1 cellular context compared by ENCODE assay signal in genomic region chr12:131850856-131851559, GRCh38.
TF ChIP-seq lines count a peak whose summit lies in the region.

No MANE protein-coding gene starts in this region.

TF ChIP-seq in HepG2, 621 proteins besides CTCF, POLR2A, EP300 and RAD21 (continued from another document and continues in another):
- TF ChIP-seq ZNF362 (CRISPR knock-in tag; IDR thresholded peaks at IDR 0.05; ENCODE audit: borderline replicate concordance): no peak
- no peak for TF ChIP-seq SMARCC2 (IDR thresholded peaks at IDR 0.05)
- no peak for TF ChIP-seq KMT2B (CRISPR knock-in tag; IDR thresholded peaks at IDR 0.05)
- peak; percentile 65; the same call in 1 of the 2 replicates for TF ChIP-seq ZNF768 (CRISPR knock-in tag; IDR thresholded peaks at IDR 0.05)
- TF ChIP-seq ZNF280B (CRISPR knock-in tag; IDR thresholded peaks at IDR 0.05; ENCODE audit: borderline replicate concordance): no peak
- no peak for TF ChIP-seq HNF4A (CRISPR knock-in tag; IDR thresholded peaks at IDR 0.05)
- no peak for TF ChIP-seq CBFB (CRISPR knock-in tag; IDR thresholded peaks at IDR 0.05)
- no peak for TF ChIP-seq IKZF1 (IDR thresholded peaks at IDR 0.05)
- TF ChIP-seq ZNF574 (CRISPR knock-in tag; IDR thresholded peaks at IDR 0.05): no peak
- TF ChIP-seq ZNF878 (CRISPR knock-in tag; IDR thresholded peaks at IDR 0.05): no peak
- no peak for TF ChIP-seq E2F2 (CRISPR knock-in tag; IDR thresholded peaks at IDR 0.05; ENCODE audit: borderline replicate concordance)
- peak; percentile 44; the same call in 1 of the 2 replicates for TF ChIP-seq SP4 (CRISPR knock-in tag; IDR thresholded peaks at IDR 0.05)
- TF ChIP-seq HNRNPH1 (optimal IDR thresholded peaks at IDR 0.05; ENCODE audit: low read depth, low read length): no peak
- TF ChIP-seq HNF4G (IDR thresholded peaks at IDR 0.05; ENCODE audit: borderline replicate concordance, low read depth, low read length): no peak
- no peak for TF ChIP-seq HNF4G (CRISPR knock-in tag; IDR thresholded peaks at IDR 0.05; ENCODE audit: borderline replicate concordance, low read depth)
- TF ChIP-seq GPN1 (CRISPR knock-in tag; IDR thresholded peaks at IDR 0.05; ENCODE audit: borderline replicate concordance): no peak
- TF ChIP-seq HNRNPLL (IDR thresholded peaks at IDR 0.05; ENCODE audit: low read depth, low read length, poor library complexity, severe bottlenecking): no peak
- no peak for TF ChIP-seq ZNF790 (CRISPR knock-in tag; IDR thresholded peaks at IDR 0.05; ENCODE audit: borderline replicate concordance)
- TF ChIP-seq ZNF691 (CRISPR knock-in tag; IDR thresholded peaks at IDR 0.05; ENCODE audit: borderline replicate concordance, low read depth): no peak
- TF ChIP-seq RERE (CRISPR knock-in tag; IDR thresholded peaks at IDR 0.05; ENCODE audit: low read depth): no peak
- TF ChIP-seq CBX5 (CRISPR knock-in tag; IDR thresholded peaks at IDR 0.05; ENCODE audit: borderline replicate concordance): no peak
- TF ChIP-seq ZC3H4 (CRISPR knock-in tag; IDR thresholded peaks at IDR 0.05; ENCODE audit: borderline replicate concordance): no peak
- TF ChIP-seq SNAPC5 (CRISPR knock-in tag; IDR thresholded peaks at IDR 0.05; ENCODE audit: borderline replicate concordance): no peak
- no peak for TF ChIP-seq RCOR2 (CRISPR knock-in tag; IDR thresholded peaks at IDR 0.05)
- no peak for TF ChIP-seq ZKSCAN5 (CRISPR knock-in tag; IDR thresholded peaks at IDR 0.05)
- no peak for TF ChIP-seq BHLHE40 (IDR thresholded peaks at IDR 0.05; ENCODE audit: low read length)
- no peak for TF ChIP-seq KLF15 (CRISPR knock-in tag; IDR thresholded peaks at IDR 0.05; ENCODE audit: borderline replicate concordance)
- no peak for TF ChIP-seq ZSCAN22 (CRISPR knock-in tag; IDR thresholded peaks at IDR 0.05)
- TF ChIP-seq ZMAT3 (CRISPR knock-in tag; conservative IDR thresholded peaks at IDR 0.05): no peak
- no peak for TF ChIP-seq ZNF367 (CRISPR knock-in tag; IDR thresholded peaks at IDR 0.05; ENCODE audit: borderline replicate concordance)
- TF ChIP-seq ATF4 (CRISPR knock-in tag; IDR thresholded peaks at IDR 0.05): no peak
- TF ChIP-seq ATF1 (CRISPR knock-in tag; IDR thresholded peaks at IDR 0.05): no peak
- no peak for TF ChIP-seq FLYWCH1 (CRISPR knock-in tag; IDR thresholded peaks at IDR 0.05)
- TF ChIP-seq NR0B2 (CRISPR knock-in tag; IDR thresholded peaks at IDR 0.05): no peak
- TF ChIP-seq ZNF710 (CRISPR knock-in tag; IDR thresholded peaks at IDR 0.05; ENCODE audit: borderline replicate concordance): no peak
- no peak for TF ChIP-seq DBP (CRISPR knock-in tag; IDR thresholded peaks at IDR 0.05; ENCODE audit: not compliant biosample characterization)
- TF ChIP-seq ZBTB34 (CRISPR knock-in tag; IDR thresholded peaks at IDR 0.05): no peak
- TF ChIP-seq ZNF501 (CRISPR knock-in tag; IDR thresholded peaks at IDR 0.05): no peak
- TF ChIP-seq GTF3A (CRISPR knock-in tag; conservative IDR thresholded peaks at IDR 0.05): no peak
- no peak for TF ChIP-seq ZNF549 (CRISPR knock-in tag; IDR thresholded peaks at IDR 0.05)
- TF ChIP-seq RFX3 (CRISPR knock-in tag; IDR thresholded peaks at IDR 0.05): no peak
- no peak for TF ChIP-seq ZNF709 (CRISPR knock-in tag; IDR thresholded peaks at IDR 0.05)
- no peak for TF ChIP-seq ZBTB7A (CRISPR knock-in tag; IDR thresholded peaks at IDR 0.05)
- no peak for TF ChIP-seq ZNF235 (CRISPR knock-in tag; IDR thresholded peaks at IDR 0.05; ENCODE audit: borderline replicate concordance)
- TF ChIP-seq MAZ (IDR thresholded peaks at IDR 0.05; ENCODE audit: borderline replicate concordance, low read depth, low read length): no peak
- TF ChIP-seq MAZ (CRISPR knock-in tag; IDR thresholded peaks at IDR 0.05; ENCODE audit: low read depth): 0 out of 2 replicates have a peak, but pooled peaks have one; percentile 56
